In genomic region chr5:75475364-75475763, GRCh38 we compare ENCODE assay signal across 21 cellular contexts. TPM values are rescaled to one million over a fixed set of nuclear protein-coding genes. Genes with fewer than 3 reads are reported as not detected.
A peak's percentile ranks its signal among the peaks of the same experiment; 100 is the strongest.
DNase-seq lines count a peak whose midpoint lies in the region; ATAC-seq and TF ChIP-seq lines count a peak whose summit lies in the region.
"Had no signal": no experiment of that assay in that cellular context is flagged by ENCODE, and none has a peak within 500 bp of the region (broad histone marks: within the 10 kb centered on the region; RNA-seq: fewer than 3 reads in every experiment).

No MANE protein-coding gene starts in this region.

- no peak for TF ChIP-seq CTCF in CD8-positive, alpha-beta T cell (IDR thresholded peaks at IDR 0.05)
- no peak for TF ChIP-seq CTCF in chondrocyte (IDR thresholded peaks at IDR 0.05)
- TF ChIP-seq CTCF in PC-3 (conservative IDR thresholded peaks at IDR 0.05; ENCODE audit: low read depth, low read length), result no peak

- H3K4me3 ChIP-seq in CD8-positive, alpha-beta T cell (ENCODE audit: low read depth, low read length), result no peak overlapping the region
- H3K4me3 ChIP-seq in HUES6 (ENCODE audit: low read depth, low read length) (no peak overlapping the region), iPS-15b (ENCODE audit: low read depth, low read length) (no peak overlapping the region), PC-3 (ENCODE audit: low read length) (no peak overlapping the region)
- H3K4me3 ChIP-seq: BLaER1 treated with 17β-estradiol and CSF1 and Interleukin-3, amounts not matched to agents 10 nM and 100 nM; HAP-1 had no signal

- POLR2A ChIA-PET in CD8-positive, alpha-beta T cell (lab: Charles Lee), result no interaction called here
- POLR2A ChIA-PET in PC-3 (lab: Charles Lee; ENCODE audit: unreplicated experiment), result no interaction called here

- no peaks in the 10 kb centered on the region for H4K20me1 ChIP-seq in PC-3 (ENCODE audit: low read length)

- H3K4me3 Mint-ChIP-seq in CD8-positive, alpha-beta T cell, result no peak overlapping the region
- no peak overlapping the region for H3K4me3 Mint-ChIP-seq in chondrocyte (ENCODE audit: unreplicated experiment)
- H3K4me3 Mint-ChIP-seq: B cell; CD8-positive, alpha-beta memory T cell had no signal

- peaks cover 10% of the 10 kb centered on the region for H3K9me3 Mint-ChIP-seq in CD8-positive, alpha-beta T cell
- H3K9me3 Mint-ChIP-seq in chondrocyte (ENCODE audit: low read depth), result peaks cover 11% of the 10 kb centered on the region

- H3K36me3 ChIP-seq in CD8-positive, alpha-beta T cell (ENCODE audit: insufficient read depth, low read length), result no peaks in the 10 kb centered on the region
- H3K36me3 ChIP-seq in HUES6 (ENCODE audit: control insufficient read depth, insufficient read depth, low read length) (no peaks in the 10 kb centered on the region), iPS-15b (ENCODE audit: control insufficient read depth, insufficient read depth, low read length) (no peaks in the 10 kb centered on the region), PC-3 (ENCODE audit: low read depth, low read length) (no peaks in the 10 kb centered on the region; the same call in 1 of the 2 replicates)
- H3K36me3 ChIP-seq: HAP-1 had no signal

- H3K4me2 ChIP-seq in PC-3 (ENCODE audit: low read length), result no peak overlapping the region
- H3K4me2 ChIP-seq: BLaER1 treated with 17β-estradiol and CSF1 and Interleukin-3, amounts not matched to agents 10 nM and 100 nM had no signal

- no peak overlapping the region for H2AFZ ChIP-seq in PC-3 (ENCODE audit: low read length)

- H3K4me1 Mint-ChIP-seq in CD8-positive, alpha-beta T cell (ENCODE audit: low read depth), result peaks cover 21% of the 10 kb centered on the region
- peaks cover 16% of the 10 kb centered on the region for H3K4me1 Mint-ChIP-seq in chondrocyte (ENCODE audit: low read depth)

- no peaks in the 10 kb centered on the region for H3K4me1 ChIP-seq in CD8-positive, alpha-beta T cell (ENCODE audit: insufficient read depth, low read length)
- H3K4me1 ChIP-seq in HUES6 (ENCODE audit: control insufficient read depth, insufficient read depth, low read length), result peaks cover 33% of the 10 kb centered on the region
- peaks cover 17% of the 10 kb centered on the region for H3K4me1 ChIP-seq in iPS-15b (ENCODE audit: control insufficient read depth, insufficient read depth, low read length)
- H3K4me1 ChIP-seq in PC-3 (ENCODE audit: insufficient read depth, low read length), result no peaks in the 10 kb centered on the region
- H3K4me1 ChIP-seq: BLaER1 treated with 17β-estradiol and CSF1 and Interleukin-3, amounts not matched to agents 10 nM and 100 nM had no signal

- no peaks in the 10 kb centered on the region for H3K27me3 ChIP-seq in CD8-positive, alpha-beta T cell (ENCODE audit: insufficient read depth, low read length)
- H3K27me3 ChIP-seq in HUES6 (ENCODE audit: control insufficient read depth, insufficient read depth, low read length) (no peaks in the 10 kb centered on the region), iPS-15b (ENCODE audit: control insufficient read depth, insufficient read depth, low read length) (no peaks in the 10 kb centered on the region), PC-3 (ENCODE audit: low read length) (no peaks in the 10 kb centered on the region)
- H3K27me3 ChIP-seq: BLaER1 treated with 17β-estradiol and CSF1 and Interleukin-3, amounts not matched to agents 10 nM and 100 nM had no signal

- no TSS peak for BruUV-seq in PC-3 (replicated peaks; lab: Mats Ljungman, UMichigan)

- H3K27ac Mint-ChIP-seq in CD8-positive, alpha-beta T cell, result peak overlapping the region; percentile 5
- H3K27ac Mint-ChIP-seq in chondrocyte (ENCODE audit: unreplicated experiment), result peak overlapping the region; percentile 49
- H3K27ac Mint-ChIP-seq: B cell had no signal

- DNase-seq in CD8-positive, alpha-beta T cell, result no peak
- DNase-seq in chondrocyte (ENCODE audit: low spot score) (no peak), PC-3 (no peak), cerebellar nuclear complex (lab: John Stamatoyannopoulos, UW) (no peak)
- DNase-seq: CD8-positive, alpha-beta memory T cell; COR-L47; DMS 273 treated with DMSO at 0.1 percent for 48 hours; DMS53; DND-41; EL; GOT3; KG1 had no signal

- H3K9me3 ChIP-seq in CD8-positive, alpha-beta T cell (ENCODE audit: low read length), result no peaks in the 10 kb centered on the region
- peaks cover 4% of the 10 kb centered on the region; the same call in 1 of the 2 replicates for H3K9me3 ChIP-seq in HUES6 (ENCODE audit: control insufficient read depth, insufficient read depth, low read depth, low read length)
- no peaks in the 10 kb centered on the region for H3K9me3 ChIP-seq in iPS-15b (ENCODE audit: control insufficient read depth, insufficient read depth, low read length)
- 0 out of 2 replicates have a peak, but pooled peaks cover 2% of the 10 kb centered on the region for H3K9me3 ChIP-seq in PC-3 (ENCODE audit: low read length)
- H3K9me3 ChIP-seq: HAP-1 had no signal

- ATAC-seq in CD8-positive, alpha-beta T cell, result no peak
- ATAC-seq in PC-3 (no peak), HG03460 (IDR thresholded peaks at IDR 0.05; ENCODE audit: unreplicated experiment) (no peak), HG03378 (IDR thresholded peaks at IDR 0.05; ENCODE audit: unreplicated experiment) (no peak)

- no peak overlapping the region for H3K9ac ChIP-seq in HUES6 (ENCODE audit: low read length)
- peak overlapping the region; percentile 10 for H3K9ac ChIP-seq in iPS-15b (ENCODE audit: low read depth, low read length)
- H3K9ac ChIP-seq in PC-3 (ENCODE audit: low read length), result no peak overlapping the region
- H3K9ac ChIP-seq: BLaER1 treated with 17β-estradiol and CSF1 and Interleukin-3, amounts not matched to agents 10 nM and 100 nM had no signal

- peaks cover 64% of the 10 kb centered on the region for H3K36me3 Mint-ChIP-seq in CD8-positive, alpha-beta T cell
- no peaks in the 10 kb centered on the region for H3K36me3 Mint-ChIP-seq in chondrocyte (ENCODE audit: low read depth)

- no peaks in the 10 kb centered on the region for H3F3A ChIP-seq in PC-3 (ENCODE audit: low read length, unreplicated experiment)

- CTCF ChIA-PET in CD8-positive, alpha-beta T cell (lab: Charles Lee), result no interaction called here
- CTCF ChIA-PET in PC-3 (lab: Charles Lee), result no interaction called here

- intact Hi-C loops in CD8-positive, alpha-beta T cell (cut with DNase I, micrococcal nuclease), result no loop called here
- intact Hi-C loops in PC-3 (cut with micrococcal nuclease), result no loop called here

- H3K9me2 ChIP-seq in PC-3 (replicated peaks; ENCODE audit: low read length), result no peaks in the 10 kb centered on the region

- peaks cover 30% of the 10 kb centered on the region for H3K79me2 ChIP-seq in PC-3 (ENCODE audit: low read length)

- no peak overlapping the region for H3K27ac ChIP-seq in CD8-positive, alpha-beta T cell (ENCODE audit: low read depth, low read length)
- 0 out of 2 replicates have a peak overlapping the region, but pooled peaks have one; percentile 43 for H3K27ac ChIP-seq in HUES6 (ENCODE audit: low read depth, low read length)
- H3K27ac ChIP-seq in PC-3 (ENCODE audit: low read length), result no peak overlapping the region
- H3K27ac ChIP-seq: 22Rv1; BLaER1 treated with 17β-estradiol and CSF1 and Interleukin-3, amounts not matched to agents 10 nM and 100 nM; HL-60 had no signal

- no peaks in the 10 kb centered on the region for H3K27me3 Mint-ChIP-seq in CD8-positive, alpha-beta T cell (ENCODE audit: low read depth)
- H3K27me3 Mint-ChIP-seq in chondrocyte (ENCODE audit: low read depth), result no peaks in the 10 kb centered on the region
- H3K27me3 Mint-ChIP-seq: B cell; CD8-positive, alpha-beta memory T cell had no signal

RNA-seq across cellular contexts. Expression of gene CERT1, which starts 36.1 kb away (rescaled TPM):
- 10 to 100 TPM; 29.2 to 36.4 TPM for total RNA-seq in CD8-positive, alpha-beta T cell
- total RNA-seq in chondrocyte (28.8 to 36.5 TPM (median 36.2 TPM) in 3 replicates), PC-3 (2014; rRNA removed) (5.6 and 6.5 TPM in 2 replicates)

RNA-seq across cellular contexts. Expression of gene POLK, which starts 36.3 kb away (rescaled TPM):
- total RNA-seq in CD8-positive, alpha-beta T cell, result 10 to 100 TPM in 1 of 2 experiments, 1 to 10 TPM in 1; 6.9 to 10.0 TPM
- total RNA-seq in chondrocyte, result 26.5 to 35.5 TPM (median 26.5 TPM) in 3 replicates
- 6.5 and 9.0 TPM in 2 replicates for total RNA-seq in PC-3 (2014; rRNA removed)
